Comparison of ENCODE assay signal across 30 cellular contexts in the genomic region with DNA sequence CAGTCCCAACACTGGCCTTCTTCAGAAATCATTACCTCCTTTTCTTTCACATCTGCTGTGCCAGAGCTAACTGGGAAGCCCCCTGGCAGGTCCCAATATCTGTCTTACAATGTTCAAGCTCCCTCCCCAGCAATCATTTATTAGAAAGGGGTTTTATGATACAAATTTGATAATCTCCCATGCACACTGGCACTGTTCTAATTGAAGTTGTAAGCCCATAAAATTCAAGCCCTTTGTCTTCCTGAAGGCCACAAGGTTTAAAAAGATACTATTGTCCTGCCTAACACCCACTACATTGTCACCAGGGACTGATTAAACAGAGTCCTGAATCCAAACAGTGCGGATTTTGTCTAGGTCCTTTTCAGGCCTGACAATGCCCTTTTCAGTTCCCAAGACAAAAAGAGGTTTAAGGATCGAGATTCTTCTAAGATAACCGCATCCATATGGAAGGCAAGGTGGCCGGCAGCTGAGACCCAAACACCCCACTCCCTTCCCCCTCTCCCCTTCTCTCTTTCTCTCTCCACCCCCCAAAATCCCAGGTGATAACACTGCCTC. TPM values are rescaled to one million over a fixed set of nuclear protein-coding genes. Genes with fewer than 3 reads are reported as not detected.
"Had no signal": no experiment of that assay in that cellular context is flagged by ENCODE, and none has a peak within 500 bp of the region (broad histone marks: within the 10 kb centered on the region; RNA-seq: fewer than 3 reads in every experiment).

No MANE protein-coding gene starts in this region.

- H3K36me3 ChIP-seq: ascending aorta, SJCRH30 had no signal

- H3K27ac Mint-ChIP-seq: activated CD8-positive, alpha-beta memory T cell treated with anti-CD3 and anti-CD28 coated beads, Interleukin-2, amount 10 ng/mL, durations not matched to agents 7 days and 5 days; activated naive CD4-positive, alpha-beta T cell treated with anti-CD3 and anti-CD28 coated beads, Interleukin-2, amount 50 U/mL, for 72 hours; activated naive CD8-positive, alpha-beta T cell treated with anti-CD3 and anti-CD28 coated beads, Interleukin-2, amount 50 U/mL, for 24 hours; activated T-cell treated with anti-CD3 and anti-CD28 coated beads, Interleukin-2, amount 50 U/mL, for 24 hours; brain had no signal

- H3K9me3 ChIP-seq: ascending aorta, SJCRH30 had no signal

- H3K27ac ChIP-seq: ascending aorta, RWPE1, SJCRH30 had no signal

- H3K4me1 Mint-ChIP-seq: activated CD8-positive, alpha-beta memory T cell treated with anti-CD3 and anti-CD28 coated beads, Interleukin-2, amount 10 ng/mL, durations not matched to agents 7 days and 5 days; activated naive CD8-positive, alpha-beta T cell treated with anti-CD3 and anti-CD28 coated beads, Interleukin-2, amount 50 U/mL, for 24 hours had no signal

- H3K9me3 Mint-ChIP-seq: activated naive CD4-positive, alpha-beta T cell treated with anti-CD3 and anti-CD28 coated beads, Interleukin-2, amount 50 U/mL, for 72 hours; activated naive CD8-positive, alpha-beta T cell treated with anti-CD3 and anti-CD28 coated beads, Interleukin-2, amount 50 U/mL, for 24 hours; activated T-cell treated with anti-CD3 and anti-CD28 coated beads, Interleukin-2, amount 50 U/mL, for 24 hours had no signal

- H3K4me1 ChIP-seq: SJCRH30 had no signal

- ATAC-seq: activated CD4-positive, CD25-positive, alpha-beta regulatory T cell treated with anti-CD3 and anti-CD28 coated beads, Interleukin-2, amount 50 U/mL, for 24 hours; activated CD8-positive, alpha-beta memory T cell treated with anti-CD3 and anti-CD28 coated beads, Interleukin-2, amount 10 ng/mL, durations not matched to agents 7 days and 5 days; activated naive CD4-positive, alpha-beta T cell treated with anti-CD3 and anti-CD28 coated beads, Interleukin-2, amount 50 U/mL, for 72 hours; activated naive CD8-positive, alpha-beta T cell treated with anti-CD3 and anti-CD28 coated beads, Interleukin-2, amount 50 U/mL, for 24 hours; K562; Panc1; SK-N-SH treated with all-trans-retinoic acid at 6 μM for 48 hours had no signal

- H3K4me3 Mint-ChIP-seq: activated CD8-positive, alpha-beta memory T cell treated with anti-CD3 and anti-CD28 coated beads, Interleukin-2, amount 10 ng/mL, durations not matched to agents 7 days and 5 days; activated naive CD8-positive, alpha-beta T cell treated with anti-CD3 and anti-CD28 coated beads, Interleukin-2, amount 50 U/mL, for 24 hours; activated T-cell treated with anti-CD3 and anti-CD28 coated beads, Interleukin-2, amount 50 U/mL, for 24 hours; brain had no signal

- DNase-seq: activated CD4-positive, alpha-beta T cell treated with anti-CD3 and anti-CD28 coated beads for 48 hours; activated CD8-positive, alpha-beta memory T cell treated with anti-CD3 and anti-CD28 coated beads, Interleukin-2, amount 10 ng/mL, durations not matched to agents 7 days and 5 days; activated effector memory CD4-positive, alpha-beta T cell treated with anti-CD3 and anti-CD28 coated beads, Interleukin-2, amount 50 U/mL, for 16 hours; activated naive CD4-positive, alpha-beta T cell treated with Interleukin-2 at 50 U/mL for 16 hours; activated naive CD8-positive, alpha-beta T cell treated with anti-CD3 and anti-CD28 coated beads, Interleukin-2, amount 50 U/mL, for 24 hours; activated T-cell treated with anti-CD3 and anti-CD28 coated beads, Interleukin-2, amount 50 U/mL, for 24 hours; amniotic stem cell; Karpas-422; MM.1S; NCI-H1105; NCI-H1436; NCI-H1694 treated with DMSO at 0.1 percent for 48 hours; NCI-H2171; NCI-H2227 treated with DMSO at 0.1 percent for 48 hours; NCI-H446 treated with DMSO at 0.1 percent for 48 hours; NCI-H526 treated with DMSO at 0.1 percent for 48 hours; NCI-H82; Right ventricle myocardium superior; SJCRH30; SW 1271 had no signal

- H3K27me3 ChIP-seq: SJCRH30 had no signal

- H3K36me3 Mint-ChIP-seq: activated CD8-positive, alpha-beta memory T cell treated with anti-CD3 and anti-CD28 coated beads, Interleukin-2, amount 10 ng/mL, durations not matched to agents 7 days and 5 days; activated naive CD4-positive, alpha-beta T cell treated with anti-CD3 and anti-CD28 coated beads, Interleukin-2, amount 50 U/mL, for 72 hours; brain had no signal

- H3K27me3 Mint-ChIP-seq: brain had no signal

- H3K4me3 ChIP-seq: ascending aorta, K562, SJCRH30 had no signal

RNA-seq across cellular contexts. Expression of a gene that starts 3.3 kb away (rescaled TPM):
- total RNA-seq: activated CD8-positive, alpha-beta memory T cell treated with anti-CD3 and anti-CD28 coated beads, Interleukin-2, amount 10 ng/mL, durations not matched to agents 7 days and 5 days; activated naive CD4-positive, alpha-beta T cell treated with anti-CD3 and anti-CD28 coated beads, Interleukin-2, amount 50 U/mL, for 72 hours; ascending aorta; K562; OCI-LY7; Right ventricle myocardium superior; SJCRH30; T-helper 1 cell treated with Interleukin-12 subunit alpha and Interleukin-12 subunit beta and Interleukin-4 antibody, amounts not matched to agents 30 ng/mL and 1 ng/mL, for 36 hours had no signal
- polyA plus RNA-seq: K562 had no signal

RNA-seq across cellular contexts. Expression of a gene that starts 59.0 kb away (rescaled TPM):
- total RNA-seq: activated CD8-positive, alpha-beta memory T cell treated with anti-CD3 and anti-CD28 coated beads, Interleukin-2, amount 10 ng/mL, durations not matched to agents 7 days and 5 days; activated naive CD4-positive, alpha-beta T cell treated with anti-CD3 and anti-CD28 coated beads, Interleukin-2, amount 50 U/mL, for 72 hours; ascending aorta; OCI-LY7; Right ventricle myocardium superior; SJCRH30; T-helper 1 cell treated with Interleukin-12 subunit alpha and Interleukin-12 subunit beta and Interleukin-4 antibody, amounts not matched to agents 30 ng/mL and 1 ng/mL, for 36 hours had no signal
- polyA plus RNA-seq: K562 had no signal
